1 cellular context compared by ENCODE assay signal in genomic region chr1:101235696-101236545, GRCh38.
TF ChIP-seq lines count a peak whose summit lies in the region.

No MANE protein-coding gene starts in this region.

TF ChIP-seq in HepG2, 621 proteins besides CTCF, POLR2A, EP300 and RAD21 (continued from another document):
- TF ChIP-seq TBX2 (CRISPR knock-in tag; IDR thresholded peaks at IDR 0.05; ENCODE audit: borderline replicate concordance) = peak; percentile 28; the same call in 1 of the 2 replicates
- no peak for TF ChIP-seq TEAD2 (CRISPR knock-in tag; IDR thresholded peaks at IDR 0.05)
- TF ChIP-seq ZNF333 (CRISPR knock-in tag; IDR thresholded peaks at IDR 0.05; ENCODE audit: borderline replicate concordance) = no peak
- 0 out of 2 replicates have a peak, but pooled peaks have one; percentile 29 for TF ChIP-seq CSRNP1 (CRISPR knock-in tag; IDR thresholded peaks at IDR 0.05)
- no peak for TF ChIP-seq CBX2 (IDR thresholded peaks at IDR 0.05; ENCODE audit: low read depth, low read length)
- TF ChIP-seq CBX2 (CRISPR knock-in tag; IDR thresholded peaks at IDR 0.05; ENCODE audit: low read depth) = peak; percentile 86; the same call in 1 of the 2 replicates
- no peak for TF ChIP-seq DBP (CRISPR knock-in tag; IDR thresholded peaks at IDR 0.05; ENCODE audit: not compliant biosample characterization)
- no peak for TF ChIP-seq HNF4A (CRISPR knock-in tag; IDR thresholded peaks at IDR 0.05)
- TF ChIP-seq ZSCAN31 (CRISPR knock-in tag; IDR thresholded peaks at IDR 0.05; ENCODE audit: low read depth) = 0 out of 2 replicates have a peak, but pooled peaks have one; percentile 33
- no peak for TF ChIP-seq HMG20A (CRISPR knock-in tag; IDR thresholded peaks at IDR 0.05; ENCODE audit: borderline replicate concordance)
- no peak for TF ChIP-seq HMGXB3 (CRISPR knock-in tag; IDR thresholded peaks at IDR 0.05; ENCODE audit: borderline replicate concordance)
- TF ChIP-seq REPIN1 (CRISPR knock-in tag; IDR thresholded peaks at IDR 0.05; ENCODE audit: borderline replicate concordance, low read depth) = 0 out of 2 replicates have a peak, but pooled peaks have one; percentile 35
- TF ChIP-seq ZNF350 (CRISPR knock-in tag; IDR thresholded peaks at IDR 0.05; ENCODE audit: borderline replicate concordance, low read depth) = peak; percentile 21; the same call in 1 of the 2 replicates
- no peak for TF ChIP-seq TRAFD1 (CRISPR knock-in tag; IDR thresholded peaks at IDR 0.05; ENCODE audit: borderline replicate concordance)
- no peak for TF ChIP-seq TBX3 (IDR thresholded peaks at IDR 0.05; ENCODE audit: borderline replicate concordance)
- TF ChIP-seq ZNF687 (CRISPR knock-in tag; IDR thresholded peaks at IDR 0.05) = peak; percentile 53; the same call in 1 of the 2 replicates
- TF ChIP-seq PLSCR1 (CRISPR knock-in tag; IDR thresholded peaks at IDR 0.05; ENCODE audit: borderline replicate concordance) = no peak
- no peak for TF ChIP-seq ZNF234 (CRISPR knock-in tag; conservative IDR thresholded peaks at IDR 0.05)
- TF ChIP-seq CAMTA2 (CRISPR knock-in tag; IDR thresholded peaks at IDR 0.05; ENCODE audit: borderline replicate concordance) = no peak
- TF ChIP-seq FOXO4 (CRISPR knock-in tag; conservative IDR thresholded peaks at IDR 0.05) = no peak
TF ChIP-seq in HepG2: peak in this region for 10.
